ENCODE assay signal across 1 cellular context in the genomic region with DNA sequence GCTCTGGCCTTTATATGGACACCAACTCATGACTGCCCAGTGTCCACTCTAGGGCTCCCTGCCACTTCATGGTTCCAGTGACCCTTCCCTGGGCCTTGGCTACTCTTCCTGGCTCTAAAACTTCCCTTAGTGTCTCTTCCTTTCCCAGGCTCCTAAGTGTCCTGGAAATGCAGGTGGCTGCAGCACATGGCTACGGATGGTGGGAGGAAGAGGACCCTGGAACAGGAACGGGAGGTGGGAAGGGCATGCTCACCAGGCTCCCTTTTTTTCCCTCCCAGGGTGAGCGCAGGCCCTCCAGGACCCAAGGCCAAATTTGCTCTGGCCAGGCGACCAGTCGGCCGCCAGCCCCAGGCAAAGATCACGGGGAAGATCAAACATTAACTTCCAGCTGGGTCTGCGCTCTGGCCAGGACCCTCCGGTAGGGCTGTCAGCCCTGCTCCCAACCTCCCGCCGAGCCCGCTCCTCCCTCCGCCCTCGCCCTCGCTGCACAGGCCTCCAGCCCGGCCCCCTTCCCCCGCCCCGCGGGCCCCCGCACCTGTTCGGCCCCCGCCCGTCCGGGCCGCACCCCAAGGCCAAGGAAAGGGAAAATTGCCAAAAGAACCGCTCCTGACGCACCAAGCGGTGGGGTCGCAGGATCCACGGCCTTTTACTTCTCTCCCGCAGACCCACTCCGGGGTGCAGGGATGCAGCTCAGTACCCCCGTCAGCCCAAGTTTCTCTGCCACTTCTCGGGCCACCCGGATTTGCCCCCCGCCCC.
TF ChIP-seq lines count a peak whose summit lies in the region.

No MANE protein-coding gene starts in this region.

TF ChIP-seq in HepG2, 621 proteins besides CTCF, POLR2A, EP300 and RAD21 (continued from another document and continues in another):
- TF ChIP-seq, protein P1, sequence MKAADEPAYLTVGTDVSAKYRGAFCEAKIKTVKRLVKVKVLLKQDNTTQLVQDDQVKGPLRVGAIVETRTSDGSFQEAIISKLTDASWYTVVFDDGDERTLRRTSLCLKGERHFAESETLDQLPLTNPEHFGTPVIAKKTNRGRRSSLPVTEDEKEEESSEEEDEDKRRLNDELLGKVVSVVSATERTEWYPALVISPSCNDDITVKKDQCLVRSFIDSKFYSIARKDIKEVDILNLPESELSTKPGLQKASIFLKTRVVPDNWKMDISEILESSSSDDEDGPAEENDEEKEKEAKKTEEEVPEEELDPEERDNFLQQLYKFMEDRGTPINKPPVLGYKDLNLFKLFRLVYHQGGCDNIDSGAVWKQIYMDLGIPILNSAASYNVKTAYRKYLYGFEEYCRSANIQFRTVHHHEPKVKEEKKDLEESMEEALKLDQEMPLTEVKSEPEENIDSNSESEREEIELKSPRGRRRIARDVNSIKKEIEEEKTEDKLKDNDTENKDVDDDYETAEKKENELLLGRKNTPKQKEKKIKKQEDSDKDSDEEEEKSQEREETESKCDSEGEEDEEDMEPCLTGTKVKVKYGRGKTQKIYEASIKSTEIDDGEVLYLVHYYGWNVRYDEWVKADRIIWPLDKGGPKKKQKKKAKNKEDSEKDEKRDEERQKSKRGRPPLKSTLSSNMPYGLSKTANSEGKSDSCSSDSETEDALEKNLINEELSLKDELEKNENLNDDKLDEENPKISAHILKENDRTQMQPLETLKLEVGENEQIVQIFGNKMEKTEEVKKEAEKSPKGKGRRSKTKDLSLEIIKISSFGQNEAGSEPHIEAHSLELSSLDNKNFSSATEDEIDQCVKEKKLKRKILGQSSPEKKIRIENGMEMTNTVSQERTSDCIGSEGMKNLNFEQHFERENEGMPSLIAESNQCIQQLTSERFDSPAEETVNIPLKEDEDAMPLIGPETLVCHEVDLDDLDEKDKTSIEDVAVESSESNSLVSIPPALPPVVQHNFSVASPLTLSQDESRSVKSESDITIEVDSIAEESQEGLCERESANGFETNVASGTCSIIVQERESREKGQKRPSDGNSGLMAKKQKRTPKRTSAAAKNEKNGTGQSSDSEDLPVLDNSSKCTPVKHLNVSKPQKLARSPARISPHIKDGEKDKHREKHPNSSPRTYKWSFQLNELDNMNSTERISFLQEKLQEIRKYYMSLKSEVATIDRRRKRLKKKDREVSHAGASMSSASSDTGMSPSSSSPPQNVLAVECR (CRISPR knock-in tag; IDR thresholded peaks at IDR 0.05; ENCODE audit: borderline replicate concordance), result peak; percentile 69
- TF ChIP-seq ZNF792 (CRISPR knock-in tag; IDR thresholded peaks at IDR 0.05) (0 out of 2 replicates have a peak, but pooled peaks have one; percentile 49), YEATS2 (CRISPR knock-in tag; IDR thresholded peaks at IDR 0.05; ENCODE audit: borderline replicate concordance) (peak; percentile 92), ZNF616 (CRISPR knock-in tag; IDR thresholded peaks at IDR 0.05; ENCODE audit: low read depth) (peak; percentile 30; the same call in 1 of the 2 replicates), SIX1 (CRISPR knock-in tag; IDR thresholded peaks at IDR 0.05; ENCODE audit: borderline replicate concordance) (no peak), ELF3 (CRISPR knock-in tag; IDR thresholded peaks at IDR 0.05) (peak; percentile 30; the same call in 1 of the 2 replicates), GABPB1 (CRISPR knock-in tag; IDR thresholded peaks at IDR 0.05) (peak; percentile 32; the same call in 1 of the 2 replicates), CCDC6 (CRISPR knock-in tag; IDR thresholded peaks at IDR 0.05) (peak; percentile 13; the same call in 1 of the 2 replicates), ZNF274 (CRISPR knock-in tag; IDR thresholded peaks at IDR 0.05) (0 out of 2 replicates have a peak, but pooled peaks have one; percentile 64), ESRRA (CRISPR knock-in tag; IDR thresholded peaks at IDR 0.05; ENCODE audit: low read depth) (0 out of 2 replicates have a peak, but pooled peaks have one; percentile 29), HOXA3 (CRISPR knock-in tag; IDR thresholded peaks at IDR 0.05) (peak; percentile 53; the same call in 1 of the 2 replicates), DPF2 (CRISPR knock-in tag; IDR thresholded peaks at IDR 0.05; ENCODE audit: borderline replicate concordance, low read depth) (no peak), ZBTB7B (CRISPR knock-in tag; IDR thresholded peaks at IDR 0.05) (peak; percentile 61; the same call in 1 of the 2 replicates), POLR2G (IDR thresholded peaks at IDR 0.05; ENCODE audit: low read depth, low read length) (peak; percentile 85), ZNF335 (CRISPR knock-in tag; IDR thresholded peaks at IDR 0.05) (0 out of 2 replicates have a peak, but pooled peaks have one; percentile 36), ZNF879 (CRISPR knock-in tag; IDR thresholded peaks at IDR 0.05) (peak; percentile 78; the same call in 1 of the 2 replicates), LCORL (IDR thresholded peaks at IDR 0.05) (no peak), LCORL (CRISPR knock-in tag; IDR thresholded peaks at IDR 0.05) (peak; percentile 98), ZNF674 (CRISPR knock-in tag; IDR thresholded peaks at IDR 0.05; ENCODE audit: low read depth) (no peak), ELF1 (CRISPR knock-in tag; IDR thresholded peaks at IDR 0.05) (no peak), ZNF891 (CRISPR knock-in tag; IDR thresholded peaks at IDR 0.05) (peak; percentile 48; the same call in 1 of the 2 replicates), GATAD2A (CRISPR knock-in tag; IDR thresholded peaks at IDR 0.05) (peak; percentile 73), U2AF2 (IDR thresholded peaks at IDR 0.05; ENCODE audit: low read depth, low read length) (0 out of 2 replicates have a peak, but pooled peaks have one; percentile 57), ZBTB20 (CRISPR knock-in tag; IDR thresholded peaks at IDR 0.05; ENCODE audit: borderline replicate concordance, low read depth) (no peak), MEIS1 (CRISPR knock-in tag; IDR thresholded peaks at IDR 0.05; ENCODE audit: borderline replicate concordance) (0 out of 2 replicates have a peak, but pooled peaks have one; percentile 13), MYNN (CRISPR knock-in tag; IDR thresholded peaks at IDR 0.05; ENCODE audit: low read depth) (no peak), KDM3A (CRISPR knock-in tag; IDR thresholded peaks at IDR 0.05; ENCODE audit: low read depth) (no peak; the same call in 1 of the 2 replicates), CBFB (CRISPR knock-in tag; IDR thresholded peaks at IDR 0.05) (0 out of 2 replicates have a peak, but pooled peaks have one; percentile 49), RBFOX2 (IDR thresholded peaks at IDR 0.05; ENCODE audit: low read depth, low read length) (peak; percentile 26; the same call in 1 of the 2 replicates)
- TF ChIP-seq, protein P2, sequence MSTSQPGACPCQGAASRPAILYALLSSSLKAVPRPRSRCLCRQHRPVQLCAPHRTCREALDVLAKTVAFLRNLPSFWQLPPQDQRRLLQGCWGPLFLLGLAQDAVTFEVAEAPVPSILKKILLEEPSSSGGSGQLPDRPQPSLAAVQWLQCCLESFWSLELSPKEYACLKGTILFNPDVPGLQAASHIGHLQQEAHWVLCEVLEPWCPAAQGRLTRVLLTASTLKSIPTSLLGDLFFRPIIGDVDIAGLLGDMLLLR (CRISPR knock-in tag; IDR thresholded peaks at IDR 0.05), result peak; percentile 73; the same call in 1 of the 2 replicates
- TF ChIP-seq, protein P3, sequence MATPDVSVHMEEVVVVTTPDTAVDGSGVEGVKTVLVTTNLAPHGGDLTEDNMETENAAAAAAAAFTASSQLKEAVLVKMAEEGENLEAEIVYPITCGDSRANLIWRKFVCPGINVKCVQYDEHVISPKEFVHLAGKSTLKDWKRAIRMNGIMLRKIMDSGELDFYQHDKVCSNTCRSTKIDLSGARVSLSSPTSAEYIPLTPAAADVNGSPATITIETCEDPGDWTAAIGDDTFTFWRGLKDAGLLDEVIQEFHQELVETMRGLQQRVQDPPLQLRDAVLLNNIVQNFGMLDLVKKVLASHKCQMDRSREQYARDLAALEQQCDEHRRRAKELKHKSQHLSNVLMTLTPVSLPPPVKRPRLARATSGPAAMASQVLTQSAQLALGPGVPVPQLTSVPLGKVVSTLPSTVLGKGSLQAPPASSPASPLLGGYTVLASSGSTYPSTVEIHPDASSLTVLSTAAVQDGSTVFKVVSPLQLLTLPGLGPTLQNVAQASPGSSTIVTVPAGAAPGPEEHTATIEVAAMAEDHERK (CRISPR knock-in tag; IDR thresholded peaks at IDR 0.05; ENCODE audit: low read depth), result no peak
- TF ChIP-seq, protein P4, sequence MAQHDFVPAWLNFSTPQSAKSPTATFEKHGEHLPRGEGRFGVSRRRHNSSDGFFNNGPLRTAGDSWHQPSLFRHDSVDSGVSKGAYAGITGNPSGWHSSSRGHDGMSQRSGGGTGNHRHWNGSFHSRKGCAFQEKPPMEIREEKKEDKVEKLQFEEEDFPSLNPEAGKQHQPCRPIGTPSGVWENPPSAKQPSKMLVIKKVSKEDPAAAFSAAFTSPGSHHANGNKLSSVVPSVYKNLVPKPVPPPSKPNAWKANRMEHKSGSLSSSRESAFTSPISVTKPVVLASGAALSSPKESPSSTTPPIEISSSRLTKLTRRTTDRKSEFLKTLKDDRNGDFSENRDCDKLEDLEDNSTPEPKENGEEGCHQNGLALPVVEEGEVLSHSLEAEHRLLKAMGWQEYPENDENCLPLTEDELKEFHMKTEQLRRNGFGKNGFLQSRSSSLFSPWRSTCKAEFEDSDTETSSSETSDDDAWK (CRISPR knock-in tag; IDR thresholded peaks at IDR 0.05), result no peak
- TF ChIP-seq, protein P5, sequence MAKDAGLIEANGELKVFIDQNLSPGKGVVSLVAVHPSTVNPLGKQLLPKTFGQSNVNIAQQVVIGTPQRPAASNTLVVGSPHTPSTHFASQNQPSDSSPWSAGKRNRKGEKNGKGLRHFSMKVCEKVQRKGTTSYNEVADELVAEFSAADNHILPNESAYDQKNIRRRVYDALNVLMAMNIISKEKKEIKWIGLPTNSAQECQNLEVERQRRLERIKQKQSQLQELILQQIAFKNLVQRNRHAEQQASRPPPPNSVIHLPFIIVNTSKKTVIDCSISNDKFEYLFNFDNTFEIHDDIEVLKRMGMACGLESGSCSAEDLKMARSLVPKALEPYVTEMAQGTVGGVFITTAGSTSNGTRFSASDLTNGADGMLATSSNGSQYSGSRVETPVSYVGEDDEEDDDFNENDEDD (CRISPR knock-in tag; IDR thresholded peaks at IDR 0.05; ENCODE audit: borderline replicate concordance), result peak; percentile 85; the same call in 1 of the 2 replicates
- TF ChIP-seq, protein P6, sequence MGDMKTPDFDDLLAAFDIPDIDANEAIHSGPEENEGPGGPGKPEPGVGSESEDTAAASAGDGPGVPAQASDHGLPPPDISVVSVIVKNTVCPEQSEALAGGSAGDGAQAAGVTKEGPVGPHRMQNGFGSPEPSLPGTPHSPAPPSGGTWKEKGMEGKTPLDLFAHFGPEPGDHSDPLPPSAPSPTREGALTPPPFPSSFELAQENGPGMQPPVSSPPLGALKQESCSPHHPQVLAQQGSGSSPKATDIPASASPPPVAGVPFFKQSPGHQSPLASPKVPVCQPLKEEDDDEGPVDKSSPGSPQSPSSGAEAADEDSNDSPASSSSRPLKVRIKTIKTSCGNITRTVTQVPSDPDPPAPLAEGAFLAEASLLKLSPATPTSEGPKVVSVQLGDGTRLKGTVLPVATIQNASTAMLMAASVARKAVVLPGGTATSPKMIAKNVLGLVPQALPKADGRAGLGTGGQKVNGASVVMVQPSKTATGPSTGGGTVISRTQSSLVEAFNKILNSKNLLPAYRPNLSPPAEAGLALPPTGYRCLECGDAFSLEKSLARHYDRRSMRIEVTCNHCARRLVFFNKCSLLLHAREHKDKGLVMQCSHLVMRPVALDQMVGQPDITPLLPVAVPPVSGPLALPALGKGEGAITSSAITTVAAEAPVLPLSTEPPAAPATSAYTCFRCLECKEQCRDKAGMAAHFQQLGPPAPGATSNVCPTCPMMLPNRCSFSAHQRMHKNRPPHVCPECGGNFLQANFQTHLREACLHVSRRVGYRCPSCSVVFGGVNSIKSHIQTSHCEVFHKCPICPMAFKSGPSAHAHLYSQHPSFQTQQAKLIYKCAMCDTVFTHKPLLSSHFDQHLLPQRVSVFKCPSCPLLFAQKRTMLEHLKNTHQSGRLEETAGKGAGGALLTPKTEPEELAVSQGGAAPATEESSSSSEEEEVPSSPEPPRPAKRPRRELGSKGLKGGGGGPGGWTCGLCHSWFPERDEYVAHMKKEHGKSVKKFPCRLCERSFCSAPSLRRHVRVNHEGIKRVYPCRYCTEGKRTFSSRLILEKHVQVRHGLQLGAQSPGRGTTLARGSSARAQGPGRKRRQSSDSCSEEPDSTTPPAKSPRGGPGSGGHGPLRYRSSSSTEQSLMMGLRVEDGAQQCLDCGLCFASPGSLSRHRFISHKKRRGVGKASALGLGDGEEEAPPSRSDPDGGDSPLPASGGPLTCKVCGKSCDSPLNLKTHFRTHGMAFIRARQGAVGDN (CRISPR knock-in tag; IDR thresholded peaks at IDR 0.05), result peak; percentile 87
- TF ChIP-seq, protein P7, sequence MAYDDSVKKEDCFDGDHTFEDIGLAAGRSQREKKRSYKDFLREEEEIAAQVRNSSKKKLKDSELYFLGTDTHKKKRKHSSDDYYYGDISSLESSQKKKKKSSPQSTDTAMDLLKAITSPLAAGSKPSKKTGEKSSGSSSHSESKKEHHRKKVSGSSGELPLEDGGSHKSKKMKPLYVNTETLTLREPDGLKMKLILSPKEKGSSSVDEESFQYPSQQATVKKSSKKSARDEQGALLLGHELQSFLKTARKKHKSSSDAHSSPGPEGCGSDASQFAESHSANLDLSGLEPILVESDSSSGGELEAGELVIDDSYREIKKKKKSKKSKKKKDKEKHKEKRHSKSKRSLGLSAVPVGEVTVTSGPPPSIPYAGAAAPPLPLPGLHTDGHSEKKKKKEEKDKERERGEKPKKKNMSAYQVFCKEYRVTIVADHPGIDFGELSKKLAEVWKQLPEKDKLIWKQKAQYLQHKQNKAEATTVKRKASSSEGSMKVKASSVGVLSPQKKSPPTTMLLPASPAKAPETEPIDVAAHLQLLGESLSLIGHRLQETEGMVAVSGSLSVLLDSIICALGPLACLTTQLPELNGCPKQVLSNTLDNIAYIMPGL (CRISPR knock-in tag; IDR thresholded peaks at IDR 0.05; ENCODE audit: borderline replicate concordance in 1 of 2, low read depth in 1 of 2), result 0 out of 4 replicates have a peak, but pooled peaks of 1 of the 2 experiments have one; percentile 25
- TF ChIP-seq, protein P8, sequence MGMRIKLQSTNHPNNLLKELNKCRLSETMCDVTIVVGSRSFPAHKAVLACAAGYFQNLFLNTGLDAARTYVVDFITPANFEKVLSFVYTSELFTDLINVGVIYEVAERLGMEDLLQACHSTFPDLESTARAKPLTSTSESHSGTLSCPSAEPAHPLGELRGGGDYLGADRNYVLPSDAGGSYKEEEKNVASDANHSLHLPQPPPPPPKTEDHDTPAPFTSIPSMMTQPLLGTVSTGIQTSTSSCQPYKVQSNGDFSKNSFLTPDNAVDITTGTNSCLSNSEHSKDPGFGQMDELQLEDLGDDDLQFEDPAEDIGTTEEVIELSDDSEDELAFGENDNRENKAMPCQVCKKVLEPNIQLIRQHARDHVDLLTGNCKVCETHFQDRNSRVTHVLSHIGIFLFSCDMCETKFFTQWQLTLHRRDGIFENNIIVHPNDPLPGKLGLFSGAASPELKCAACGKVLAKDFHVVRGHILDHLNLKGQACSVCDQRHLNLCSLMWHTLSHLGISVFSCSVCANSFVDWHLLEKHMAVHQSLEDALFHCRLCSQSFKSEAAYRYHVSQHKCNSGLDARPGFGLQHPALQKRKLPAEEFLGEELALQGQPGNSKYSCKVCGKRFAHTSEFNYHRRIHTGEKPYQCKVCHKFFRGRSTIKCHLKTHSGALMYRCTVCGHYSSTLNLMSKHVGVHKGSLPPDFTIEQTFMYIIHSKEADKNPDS (CRISPR knock-in tag; IDR thresholded peaks at IDR 0.05), result 0 out of 2 replicates have a peak, but pooled peaks have one; percentile 30
